ENCODE assay signal across 16 cellular contexts in genomic region chr11:73001615-73002014, GRCh38.
DNase-seq lines count a peak whose midpoint lies in the region; ATAC-seq, FAIRE-seq and TF ChIP-seq lines count a peak whose summit lies in the region.
"Had no signal": no experiment of that assay in that cellular context is flagged by ENCODE, and none has a peak within 500 bp of the region (broad histone marks: within the 10 kb centered on the region; RNA-seq: fewer than 3 reads in every experiment).

No MANE protein-coding gene starts in this region.

- no peak for TF ChIP-seq POLR2A in H54 (IDR thresholded peaks at IDR 0.05; ENCODE audit: low read depth, low read length)

- no peaks in the 10 kb centered on the region for H3K27me3 Mint-ChIP-seq in naive thymus-derived CD8-positive, alpha-beta T cell
- H3K27me3 Mint-ChIP-seq: activated T-cell treated with anti-CD3 and anti-CD28 coated beads, Interleukin-2, amount 50 U/mL, for 24 hours had no signal

- DNase-seq in NCI-H82 (lab: John Stamatoyannopoulos, UW) (peak; percentile 19), NCI-H82 treated with DMSO at 0.1 percent for 48 hours (lab: John Stamatoyannopoulos, UW; ENCODE audit: unreplicated experiment) (no peak), NCI-H2227 (lab: John Stamatoyannopoulos, UW; ENCODE audit: unreplicated experiment) (peak; percentile 85), choroid plexus epithelial cell (ENCODE audit: low read depth) (peak; percentile 60), renal cortical epithelial cell (ENCODE audit: low read depth) (peak; percentile 57), H54 (ENCODE audit: insufficient read length, low spot score) (no peak)
- DNase-seq in activated effector memory CD4-positive, alpha-beta T cell treated with anti-CD3 and anti-CD28 coated beads, Interleukin-2, amount 50 U/mL, for 16 hours = no peak
- DNase-seq in naive thymus-derived CD8-positive, alpha-beta T cell = no peak
- DNase-seq: activated CD4-positive, alpha-beta T cell treated with anti-CD3 and anti-CD28 coated beads for 4 hours; activated T-cell treated with anti-CD3 and anti-CD28 coated beads, Interleukin-2, amount 50 U/mL, for 24 hours; amygdala; DMS79 treated with DMSO at 0.1 percent for 48 hours; effector CD8-positive, alpha-beta T cell; left colon; T-helper 1 cell had no signal

- POLR2A ChIA-PET in naive thymus-derived CD8-positive, alpha-beta T cell (lab: Charles Lee) = no interaction called here

- no peak overlapping the region for H3K4me3 ChIP-seq in choroid plexus epithelial cell (ENCODE audit: low read depth, low read length)
- H3K4me3 ChIP-seq: GM23338 had no signal

- no peak overlapping the region for H3K4me3 Mint-ChIP-seq in naive thymus-derived CD8-positive, alpha-beta T cell
- H3K4me3 Mint-ChIP-seq: activated T-cell treated with anti-CD3 and anti-CD28 coated beads, Interleukin-2, amount 50 U/mL, for 24 hours; GM23338 had no signal

- no peak for TF ChIP-seq CTCF in choroid plexus epithelial cell (conservative IDR thresholded peaks at IDR 0.05; ENCODE audit: low read depth, low read length)

- ATAC-seq in naive thymus-derived CD8-positive, alpha-beta T cell = no peak
- ATAC-seq: left colon had no signal

- peaks cover 15 to 49% (median 21%) of the 10 kb centered on the region in 4 donors for H3K4me1 Mint-ChIP-seq in naive thymus-derived CD8-positive, alpha-beta T cell

- H3K27ac Mint-ChIP-seq in naive thymus-derived CD8-positive, alpha-beta T cell = peak overlapping the region in 1 of 10 donors; percentile 72
- H3K27ac Mint-ChIP-seq: activated T-cell treated with anti-CD3 and anti-CD28 coated beads, Interleukin-2, amount 50 U/mL, for 24 hours; GM23338 had no signal

- H3K9me3 Mint-ChIP-seq in naive thymus-derived CD8-positive, alpha-beta T cell = peaks cover 0 to 2% (median 0%) of the 10 kb centered on the region in 9 donors
- H3K9me3 Mint-ChIP-seq: activated T-cell treated with anti-CD3 and anti-CD28 coated beads, Interleukin-2, amount 50 U/mL, for 24 hours; GM23338 had no signal

- FAIRE-seq in H54 (lab: Jason Lieb, UNC) = no peak

- peaks cover 0 to 20% (median 1%) of the 10 kb centered on the region in 3 donors for H3K36me3 Mint-ChIP-seq in naive thymus-derived CD8-positive, alpha-beta T cell

Comparison
In these comparisons a context has a peak if more than half of its experiments do, and no peak if none do; other contexts are left out.
1. DNase-seq: peak in NCI-H82 (single experiment), NCI-H2227 (single experiment), choroid plexus epithelial cell (single experiment) and renal cortical epithelial cell (single experiment); none in NCI-H82 treated with DMSO at 0.1 percent for 48 hours (single experiment), activated effector memory CD4-positive, alpha-beta T cell treated with anti-CD3 and anti-CD28 coated beads, Interleukin-2, amount 50 U/mL, for 16 hours (single experiment), H54 (single experiment) and naive thymus-derived CD8-positive, alpha-beta T cell (0 of 10).